Comparison of ENCODE assay signal across 1 cellular context in the genomic region with DNA sequence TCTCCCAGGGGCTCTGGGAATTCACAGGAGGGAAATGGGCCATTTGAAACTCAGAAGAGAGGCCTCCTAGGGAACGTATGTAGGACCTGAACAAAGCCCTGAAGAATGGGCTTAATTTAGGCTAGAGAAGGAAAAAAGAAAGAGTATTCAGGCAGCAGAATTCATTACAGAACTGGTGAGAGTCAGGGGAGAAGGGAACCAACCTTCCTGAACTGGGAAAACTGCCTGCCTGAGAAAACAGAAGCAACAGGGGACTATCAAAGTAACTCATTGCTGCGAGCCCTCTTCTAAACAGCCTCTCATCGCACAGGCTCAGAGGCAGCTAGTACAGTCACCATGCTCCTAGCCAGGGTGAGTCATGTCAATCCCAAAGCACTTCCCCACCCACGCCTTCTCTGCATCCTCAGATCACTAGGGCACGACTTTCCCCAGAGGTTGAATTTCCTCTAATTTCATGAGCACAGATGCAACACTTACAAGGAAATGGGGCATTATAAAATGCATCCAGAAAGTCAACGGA.
TF ChIP-seq lines count a peak whose summit lies in the region.

No MANE protein-coding gene starts in this region.

TF ChIP-seq in K562, 482 proteins besides CTCF, POLR2A, EP300 and RAD21 (continued from another document and continues in another):
- TF ChIP-seq, protein P1, sequence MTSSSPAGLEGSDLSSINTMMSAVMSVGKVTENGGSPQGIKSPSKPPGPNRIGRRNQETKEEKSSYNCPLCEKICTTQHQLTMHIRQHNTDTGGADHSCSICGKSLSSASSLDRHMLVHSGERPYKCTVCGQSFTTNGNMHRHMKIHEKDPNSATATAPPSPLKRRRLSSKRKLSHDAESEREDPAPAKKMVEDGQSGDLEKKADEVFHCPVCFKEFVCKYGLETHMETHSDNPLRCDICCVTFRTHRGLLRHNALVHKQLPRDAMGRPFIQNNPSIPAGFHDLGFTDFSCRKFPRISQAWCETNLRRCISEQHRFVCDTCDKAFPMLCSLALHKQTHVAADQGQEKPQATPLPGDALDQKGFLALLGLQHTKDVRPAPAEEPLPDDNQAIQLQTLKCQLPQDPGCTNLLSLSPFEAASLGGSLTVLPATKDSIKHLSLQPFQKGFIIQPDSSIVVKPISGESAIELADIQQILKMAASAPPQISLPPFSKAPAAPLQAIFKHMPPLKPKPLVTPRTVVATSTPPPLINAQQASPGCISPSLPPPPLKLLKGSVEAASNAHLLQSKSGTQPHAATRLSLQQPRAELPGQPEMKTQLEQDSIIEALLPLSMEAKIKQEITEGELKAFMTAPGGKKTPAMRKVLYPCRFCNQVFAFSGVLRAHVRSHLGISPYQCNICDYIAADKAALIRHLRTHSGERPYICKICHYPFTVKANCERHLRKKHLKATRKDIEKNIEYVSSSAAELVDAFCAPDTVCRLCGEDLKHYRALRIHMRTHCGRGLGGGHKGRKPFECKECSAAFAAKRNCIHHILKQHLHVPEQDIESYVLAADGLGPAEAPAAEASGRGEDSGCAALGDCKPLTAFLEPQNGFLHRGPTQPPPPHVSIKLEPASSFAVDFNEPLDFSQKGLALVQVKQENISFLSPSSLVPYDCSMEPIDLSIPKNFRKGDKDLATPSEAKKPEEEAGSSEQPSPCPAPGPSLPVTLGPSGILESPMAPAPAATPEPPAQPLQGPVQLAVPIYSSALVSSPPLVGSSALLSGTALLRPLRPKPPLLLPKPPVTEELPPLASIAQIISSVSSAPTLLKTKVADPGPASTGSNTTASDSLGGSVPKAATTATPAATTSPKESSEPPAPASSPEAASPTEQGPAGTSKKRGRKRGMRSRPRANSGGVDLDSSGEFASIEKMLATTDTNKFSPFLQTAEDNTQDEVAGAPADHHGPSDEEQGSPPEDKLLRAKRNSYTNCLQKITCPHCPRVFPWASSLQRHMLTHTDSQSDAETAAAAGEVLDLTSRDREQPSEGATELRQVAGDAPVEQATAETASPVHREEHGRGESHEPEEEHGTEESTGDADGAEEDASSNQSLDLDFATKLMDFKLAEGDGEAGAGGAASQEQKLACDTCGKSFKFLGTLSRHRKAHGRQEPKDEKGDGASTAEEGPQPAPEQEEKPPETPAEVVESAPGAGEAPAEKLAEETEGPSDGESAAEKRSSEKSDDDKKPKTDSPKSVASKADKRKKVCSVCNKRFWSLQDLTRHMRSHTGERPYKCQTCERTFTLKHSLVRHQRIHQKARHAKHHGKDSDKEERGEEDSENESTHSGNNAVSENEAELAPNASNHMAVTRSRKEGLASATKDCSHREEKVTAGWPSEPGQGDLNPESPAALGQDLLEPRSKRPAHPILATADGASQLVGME (CRISPR knock-in tag; IDR thresholded peaks at IDR 0.05) = peak; percentile 59; the same call in 1 of the 2 replicates
- TF ChIP-seq TEAD1 (CRISPR knock-in tag; IDR thresholded peaks at IDR 0.05) (0 out of 4 replicates have a peak, but pooled peaks of 1 of the 2 experiments have one; percentile 27), NR4A1 (CRISPR knock-in tag; IDR thresholded peaks at IDR 0.05) (no peak), NR4A1 (tag; IDR thresholded peaks at IDR 0.05) (no peak; the same call in 1 of the 2 replicates), CBX3 (IDR thresholded peaks at IDR 0.05; ENCODE audit: borderline replicate concordance in 1 of 2, low read length in 2 of 2) (peak in 1 of 2 experiments; percentile 35; a peak in 1 of 3 replicates), POLR2H (tag; IDR thresholded peaks at IDR 0.05; ENCODE audit: low read depth) (peak; percentile 51), VEZF1 (CRISPR knock-in tag; IDR thresholded peaks at IDR 0.05) (peak; percentile 38; the same call in 1 of the 2 replicates), CTBP1 (IDR thresholded peaks at IDR 0.05; ENCODE audit: borderline replicate concordance) (peak; percentile 86), MEF2D (tag; conservative IDR thresholded peaks at IDR 0.05; ENCODE audit: low read depth) (0 out of 2 replicates have a peak, but pooled peaks have one; percentile 42), CREM (IDR thresholded peaks at IDR 0.05; ENCODE audit: low read depth) (peak; percentile 71), ZNF24 (IDR thresholded peaks at IDR 0.05) (peak; percentile 52; the same call in 1 of the 2 replicates), ZNF584 (CRISPR knock-in tag; IDR thresholded peaks at IDR 0.05; ENCODE audit: low read depth) (peak; percentile 69; the same call in 1 of the 2 replicates), SOX6 (IDR thresholded peaks at IDR 0.05) (peak; percentile 36; the same call in 1 of the 2 replicates), LEF1 (IDR thresholded peaks at IDR 0.05) (0 out of 2 replicates have a peak, but pooled peaks have one; percentile 38), ZNF79 (CRISPR knock-in tag; IDR thresholded peaks at IDR 0.05; ENCODE audit: low read depth) (no peak), YY1 (IDR thresholded peaks at IDR 0.05; ENCODE audit: borderline replicate concordance in 1 of 3, control insufficient read depth in 1 of 3, extremely low read depth in 1 of 3, insufficient read depth in 3 of 3, insufficient read length in 1 of 3, insufficient replicate concordance in 2 of 3, low read depth in 1 of 3, low read length in 2 of 3) (peak in 2 of 3 experiments; percentile 28 to 71), SMARCE1 (IDR thresholded peaks at IDR 0.05) (peak; percentile 93), KDM5B (IDR thresholded peaks at IDR 0.05; ENCODE audit: insufficient replicate concordance, low read depth, low read length) (peak; percentile 26), KDM1A (IDR thresholded peaks at IDR 0.05) (peak in 1 of 2 experiments; percentile 27; a peak in 2 of 4 replicates), CXXC5 (CRISPR knock-in tag; IDR thresholded peaks at IDR 0.05) (peak; percentile 42; the same call in 1 of the 2 replicates), SLC30A9 (CRISPR knock-in tag; IDR thresholded peaks at IDR 0.05) (no peak), EP400 (IDR thresholded peaks at IDR 0.05) (peak; percentile 36; the same call in 1 of the 2 replicates), NCOA1 (IDR thresholded peaks at IDR 0.05; ENCODE audit: low read depth) (peak; percentile 54; the same call in 1 of the 2 replicates), FOXK2 (conservative IDR thresholded peaks at IDR 0.05 in 1 of 2, IDR thresholded peaks at IDR 0.05 in 1 of 2; ENCODE audit: low read depth in 2 of 2) (peak in 1 of 2 experiments; percentile 38; a peak in 1 of 4 replicates), NFE2 (IDR thresholded peaks at IDR 0.05; ENCODE audit: low read depth) (peak; percentile 68; the same call in 1 of the 2 replicates), TEAD4 (IDR thresholded peaks at IDR 0.05; ENCODE audit: low read length) (peak; percentile 45; the same call in 1 of the 2 replicates), TEAD4 (CRISPR knock-in tag; IDR thresholded peaks at IDR 0.05; ENCODE audit: borderline replicate concordance) (no peak), MAZ (CRISPR knock-in tag; conservative IDR thresholded peaks at IDR 0.05 in 1 of 2, IDR thresholded peaks at IDR 0.05 in 1 of 2) (peak; percentile 15 to 21; a peak in 2 of 4 replicates), POLR2AphosphoS5 (IDR thresholded peaks at IDR 0.05; ENCODE audit: control insufficient read depth, insufficient read depth, low read depth, low read length) (peak; percentile 53; the same call in 1 of the 2 replicates), ATF3 (IDR thresholded peaks at IDR 0.05) (peak; percentile 95), ATF3 (CRISPR knock-in tag; conservative IDR thresholded peaks at IDR 0.05) (no peak), FOS (IDR thresholded peaks at IDR 0.05; ENCODE audit: extremely low read depth, insufficient read length) (peak; percentile 73), ZNF589 (CRISPR knock-in tag; IDR thresholded peaks at IDR 0.05; ENCODE audit: low read depth) (peak; percentile 52; the same call in 1 of the 2 replicates), HDAC1 (IDR thresholded peaks at IDR 0.05) (peak in 1 of 2 experiments; percentile 58; a peak in 1 of 4 replicates), ZNF280A (IDR thresholded peaks at IDR 0.05; ENCODE audit: low read depth, partially characterized antibody) (no peak), MYNN (IDR thresholded peaks at IDR 0.05) (0 out of 2 replicates have a peak, but pooled peaks have one; percentile 35), MYNN (CRISPR knock-in tag; IDR thresholded peaks at IDR 0.05) (no peak), ZNF639 (CRISPR knock-in tag; conservative IDR thresholded peaks at IDR 0.05 in 1 of 2, IDR thresholded peaks at IDR 0.05 in 1 of 2) (peak in 1 of 2 experiments; percentile 44; a peak in 1 of 4 replicates), XRCC4 (IDR thresholded peaks at IDR 0.05; ENCODE audit: extremely low read depth, insufficient read depth, insufficient read length) (no peak), DPF2 (IDR thresholded peaks at IDR 0.05) (peak; percentile 94), MTA3 (IDR thresholded peaks at IDR 0.05; ENCODE audit: borderline replicate concordance) (peak; percentile 75; the same call in 1 of the 2 replicates)
- TF ChIP-seq, protein P2, sequence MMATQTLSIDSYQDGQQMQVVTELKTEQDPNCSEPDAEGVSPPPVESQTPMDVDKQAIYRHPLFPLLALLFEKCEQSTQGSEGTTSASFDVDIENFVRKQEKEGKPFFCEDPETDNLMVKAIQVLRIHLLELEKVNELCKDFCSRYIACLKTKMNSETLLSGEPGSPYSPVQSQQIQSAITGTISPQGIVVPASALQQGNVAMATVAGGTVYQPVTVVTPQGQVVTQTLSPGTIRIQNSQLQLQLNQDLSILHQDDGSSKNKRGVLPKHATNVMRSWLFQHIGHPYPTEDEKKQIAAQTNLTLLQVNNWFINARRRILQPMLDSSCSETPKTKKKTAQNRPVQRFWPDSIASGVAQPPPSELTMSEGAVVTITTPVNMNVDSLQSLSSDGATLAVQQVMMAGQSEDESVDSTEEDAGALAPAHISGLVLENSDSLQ (IDR thresholded peaks at IDR 0.05) = peak; percentile 78
- TF ChIP-seq, protein P3, sequence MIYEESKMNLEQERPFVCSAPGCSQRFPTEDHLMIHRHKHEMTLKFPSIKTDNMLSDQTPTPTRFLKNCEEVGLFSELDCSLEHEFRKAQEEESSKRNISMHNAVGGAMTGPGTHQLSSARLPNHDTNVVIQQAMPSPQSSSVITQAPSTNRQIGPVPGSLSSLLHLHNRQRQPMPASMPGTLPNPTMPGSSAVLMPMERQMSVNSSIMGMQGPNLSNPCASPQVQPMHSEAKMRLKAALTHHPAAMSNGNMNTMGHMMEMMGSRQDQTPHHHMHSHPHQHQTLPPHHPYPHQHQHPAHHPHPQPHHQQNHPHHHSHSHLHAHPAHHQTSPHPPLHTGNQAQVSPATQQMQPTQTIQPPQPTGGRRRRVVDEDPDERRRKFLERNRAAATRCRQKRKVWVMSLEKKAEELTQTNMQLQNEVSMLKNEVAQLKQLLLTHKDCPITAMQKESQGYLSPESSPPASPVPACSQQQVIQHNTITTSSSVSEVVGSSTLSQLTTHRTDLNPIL (CRISPR knock-in tag; IDR thresholded peaks at IDR 0.05) = no peak
